In the genomic region with DNA sequence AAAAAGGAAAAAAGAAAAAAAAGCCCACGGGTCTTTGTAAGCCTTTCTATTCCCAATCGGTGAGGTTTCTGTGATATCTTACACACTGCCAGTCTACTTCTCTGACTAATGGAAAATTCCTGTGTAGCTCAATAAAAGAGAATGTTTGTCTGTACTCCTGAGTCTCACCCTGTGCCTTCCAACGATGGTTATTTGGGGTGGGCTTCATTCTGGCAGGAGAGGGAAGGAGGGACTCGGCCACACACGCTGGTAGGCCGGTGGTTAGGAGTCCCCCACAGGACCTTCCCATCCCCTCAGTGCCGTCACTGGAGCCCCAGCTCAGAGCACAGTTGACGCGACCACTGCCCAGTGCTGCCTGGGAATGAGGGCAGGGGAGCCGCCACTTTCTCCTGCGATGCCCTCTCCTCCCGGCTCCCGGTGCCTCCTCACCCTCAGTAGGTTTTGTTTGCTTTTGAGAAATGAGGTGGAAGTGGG, we compare ENCODE assay signal across 8 cellular contexts.
DNase-seq lines count a peak whose midpoint lies in the region; ATAC-seq and TF ChIP-seq lines count a peak whose summit lies in the region.

No MANE protein-coding gene starts in this region.

- H3K9ac ChIP-seq in MM.1S (ENCODE audit: low read length): peak overlapping the region; percentile 60; the same call in 1 of the 2 replicates

- H3K79me2 ChIP-seq in MM.1S (ENCODE audit: low read length): no peaks in the 10 kb centered on the region

- H3K27me3 Mint-ChIP-seq in memory B cell: no peaks in the 10 kb centered on the region

- H3K9me2 ChIP-seq in MM.1S (replicated peaks; ENCODE audit: insufficient read depth, low read length): no peaks in the 10 kb centered on the region

- H3K4me3 ChIP-seq in GM12865 (ENCODE audit: low read depth, low read length) (peak overlapping the region; percentile 61; the same call in 1 of the 2 replicates), MM.1S (ENCODE audit: low read length) (peak overlapping the region; percentile 65), upper lobe of left lung (peak overlapping the region in 2 of 4 donors; percentile 48 to 53)

- H2AFZ ChIP-seq in MM.1S (ENCODE audit: low read length): peak overlapping the region; percentile 83

- peak overlapping the region; percentile 67 for H3K4me2 ChIP-seq in MM.1S (ENCODE audit: low read depth, low read length)

- no peaks in the 10 kb centered on the region for H4K20me1 ChIP-seq in MM.1S (ENCODE audit: insufficient read depth, low read length)

- no peak overlapping the region for H3K27ac Mint-ChIP-seq in memory B cell

- no peaks in the 10 kb centered on the region for H3K27me3 ChIP-seq in MM.1S (replicated peaks; ENCODE audit: insufficient read depth, low read length)
- no peaks in the 10 kb centered on the region for H3K27me3 ChIP-seq in upper lobe of left lung

- H3K36me3 ChIP-seq in MM.1S (replicated peaks; ENCODE audit: insufficient read depth, low read length) (no peaks in the 10 kb centered on the region; the same call in 1 of the 2 replicates), upper lobe of left lung (peaks cover 0 to 18% (median 11%) of the 10 kb centered on the region in 4 donors)

- ATAC-seq in memory B cell (ENCODE audit: low read depth) (peak; percentile 19), upper lobe of left lung (ENCODE audit: low FRiP score in 2 of 2) (peak; percentile 49 to 50), HG03097 (IDR thresholded peaks at IDR 0.05; ENCODE audit: low FRiP score, unreplicated experiment) (no peak), HG03342 (IDR thresholded peaks at IDR 0.05; ENCODE audit: unreplicated experiment) (no peak)

- TF ChIP-seq EP300 in upper lobe of left lung (IDR thresholded peaks at IDR 0.05): no peak

- DNase-seq in GM12865 (ENCODE audit: low read depth) (no peak), MM.1S (no peak), memory B cell (ENCODE audit: low spot score in 2 of 2) (no peak), upper lobe of left lung (peak; percentile 20 to 37), NCI-H1694 treated with DMSO at 0.1 percent for 48 hours (lab: John Stamatoyannopoulos, UW) (no peak)

- H3K4me3 Mint-ChIP-seq in memory B cell: peak overlapping the region; percentile 73

- H3K4me1 ChIP-seq in MM.1S (ENCODE audit: low read length): 0 out of 2 replicates have a peak, but pooled peaks cover 7% of the 10 kb centered on the region
- H3K4me1 ChIP-seq in upper lobe of left lung: peaks cover 5 to 13% (median 7%) of the 10 kb centered on the region in 4 donors

- no peak overlapping the region for H3K27ac ChIP-seq in MM.1S (ENCODE audit: low read length)
- peak overlapping the region; percentile 39 for H3K27ac ChIP-seq in cingulate gyrus (ENCODE audit: low read depth, low read length)
- H3K27ac ChIP-seq in upper lobe of left lung: peak overlapping the region in 2 of 4 donors; percentile 14 to 62

- peaks cover 6% of the 10 kb centered on the region for H3K36me3 Mint-ChIP-seq in memory B cell

- TF ChIP-seq CTCF in GM12865 (IDR thresholded peaks at IDR 0.05; ENCODE audit: insufficient read depth, low read depth, low read length, missing control alignments): no peak
- no peak for TF ChIP-seq CTCF in MM.1S (IDR thresholded peaks at IDR 0.05; ENCODE audit: low read length)
- no peak for TF ChIP-seq CTCF in upper lobe of left lung (IDR thresholded peaks at IDR 0.05)

- H3K9me3 ChIP-seq in MM.1S (replicated peaks; ENCODE audit: insufficient read depth, low read length) (no peaks in the 10 kb centered on the region), upper lobe of left lung (no peaks in the 10 kb centered on the region)

- H3K4me1 Mint-ChIP-seq in memory B cell: peaks cover 18% of the 10 kb centered on the region

- no peak for TF ChIP-seq POLR2A in upper lobe of left lung (IDR thresholded peaks at IDR 0.05)

- H3K9me3 Mint-ChIP-seq in memory B cell: no peaks in the 10 kb centered on the region

- H3F3A ChIP-seq in MM.1S (ENCODE audit: insufficient read depth, low read length): peaks cover 8% of the 10 kb centered on the region

- WGBS in upper lobe of left lung, 2 donors: 59% methylated on average over 13 of the region's 13 CpGs

Comparison
In these comparisons a context has a peak if more than half of its experiments do, and no peak if none do; other contexts are left out.
1. DNase-seq: peak in upper lobe of left lung (2 of 2); none in GM12865 (single experiment), MM.1S (single experiment), memory B cell (0 of 2) and NCI-H1694 treated with DMSO at 0.1 percent for 48 hours (single experiment).
2. ATAC-seq: peak in memory B cell (single experiment) and upper lobe of left lung (2 of 2); none in HG03097 (single experiment) and HG03342 (single experiment).